ENCODE assay signal across 1 cellular context in genomic region chr18:56748698-56749268, GRCh38.
TF ChIP-seq lines count a peak whose summit lies in the region.

No MANE protein-coding gene starts in this region.

TF ChIP-seq in H1, 55 proteins besides CTCF, POLR2A, EP300 and RAD21 (continued from another document):
- TF ChIP-seq ASH2L (IDR thresholded peaks at IDR 0.05; ENCODE audit: low read length): no peak
- no peak for TF ChIP-seq CHD7 (IDR thresholded peaks at IDR 0.05; ENCODE audit: insufficient replicate concordance, low read length)
- no peak for TF ChIP-seq SP1 (IDR thresholded peaks at IDR 0.05; ENCODE audit: low read depth, low read length)
